In the genomic region with DNA sequence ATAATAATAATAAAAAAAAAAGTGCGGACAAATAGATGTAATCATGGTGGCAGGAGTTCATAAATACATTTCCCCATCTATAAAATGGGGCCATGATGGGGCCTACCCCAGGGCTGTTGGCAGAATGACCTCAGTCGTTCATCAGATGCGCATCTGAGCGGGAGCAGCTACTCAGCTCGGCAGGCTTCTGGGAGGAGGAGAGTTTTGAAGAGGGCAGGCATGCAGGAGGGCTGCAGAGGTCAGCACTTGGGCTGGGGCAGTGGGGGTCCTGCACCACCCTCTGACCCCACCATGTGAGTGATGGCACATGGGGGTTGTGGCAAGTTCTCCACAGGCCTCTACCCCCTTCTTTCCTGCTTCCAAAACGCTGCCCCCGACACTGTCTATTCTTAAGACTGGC, we compare ENCODE assay signal across 23 cellular contexts.
DNase-seq lines count a peak whose midpoint lies in the region; FAIRE-seq and TF ChIP-seq lines count a peak whose summit lies in the region.
"Had no signal": no experiment of that assay in that cellular context is flagged by ENCODE, and none has a peak within 500 bp of the region (broad histone marks: within the 10 kb centered on the region; RNA-seq: fewer than 3 reads in every experiment).

No MANE protein-coding gene starts in this region.

- H3K27me3 ChIP-seq in H7 (ENCODE audit: control insufficient read depth, insufficient read depth, low read length) (no peaks in the 10 kb centered on the region), HUES48 (ENCODE audit: control insufficient read depth, insufficient read depth, low read length) (no peaks in the 10 kb centered on the region), H1 (replicated peaks in 1 of 4; ENCODE audit: control insufficient read depth in 3 of 4, extremely low read depth in 1 of 4, insufficient read depth in 3 of 4, low read length in 3 of 4) (no peaks in the 10 kb centered on the region), testis (no peaks in the 10 kb centered on the region), HAP-1 (ENCODE audit: low read depth) (no peaks in the 10 kb centered on the region)
- H3K27me3 ChIP-seq: SJSA1 had no signal

- H2BK15ac ChIP-seq in H1 (ENCODE audit: low read length): no peak overlapping the region

- TF ChIP-seq EP300 in H1 (IDR thresholded peaks at IDR 0.05; ENCODE audit: borderline replicate concordance in 1 of 2, low read depth in 2 of 2, low read length in 2 of 2): no peak

- POLR2A ChIA-PET in H1 (lab: Charles Lee; ENCODE audit: partially characterized antibody): interaction anchor here (0.9 kb wide), 1 partner anchor 16 kb away, joined by 3 read pairs; no protein-coding TSS in a partner anchor

- peaks cover 43% of the 10 kb centered on the region for H3K4me1 Mint-ChIP-seq in nephron progenitor cell

- H4K91ac ChIP-seq in H1 (replicated peaks; ENCODE audit: insufficient read length, low read length): no peak overlapping the region

- H2AFZ ChIP-seq in H1 (ENCODE audit: low read length): no peak overlapping the region
- H2AFZ ChIP-seq: PC-9 had no signal

- H3K23ac ChIP-seq in H1 (ENCODE audit: insufficient read length): no peak overlapping the region

- no peak for TF ChIP-seq RAD21 in H1 (IDR thresholded peaks at IDR 0.05 in 1 of 2, conservative IDR thresholded peaks at IDR 0.05 in 1 of 2; ENCODE audit: low read depth in 2 of 2, low read length in 2 of 2)

- WGBS in H1 (ENCODE audit: extremely low coverage in 1 of 2, insufficient coverage in 1 of 2, insufficient read length in 1 of 2, insufficient replicate concordance in 2 of 2, low coverage in 1 of 2, low lambda C conversion rate in 2 of 2, missing lambda C conversion rate in 1 of 2), 2 experiments: 83% methylated on average over 7 of the region's 7 CpGs; no CpG with 5 or more reads in 1 of the 2 experiments
- WGBS in testis, 2 donors: 89 to 90% methylated on average over 7 of the region's 7 CpGs

- no peak overlapping the region for H2AK5ac ChIP-seq in H1 (ENCODE audit: low read depth, low read length)

- H4K5ac ChIP-seq in H1 (ENCODE audit: insufficient read length, low read depth, low read length): no peak overlapping the region

- no peak overlapping the region for H3K4me3 Mint-ChIP-seq in nephron progenitor cell
- H3K4me3 Mint-ChIP-seq: CD4-positive, alpha-beta memory T cell had no signal

- H3K79me2 ChIP-seq in H1 (ENCODE audit: control insufficient read depth in 1 of 2, insufficient read depth in 2 of 2, low read length in 2 of 2): no peaks in the 10 kb centered on the region

- CTCF ChIA-PET in H1 (lab: Charles Lee; ENCODE audit: partially characterized antibody): interaction anchor here (0.7 to 1.4 kb wide), 5 partner anchors 17 to 867 kb away, joined by 3 to 4 read pairs (median 3); no protein-coding TSS in a partner anchor

- H3K4me2 ChIP-seq in H1 (ENCODE audit: insufficient read depth in 1 of 2, low read depth in 2 of 2, low read length in 2 of 2): no peak overlapping the region
- H3K4me2 ChIP-seq: PC-9 had no signal

- H3K9me3 ChIP-seq in HUES48 (ENCODE audit: control insufficient read depth, insufficient read depth, low read length) (no peaks in the 10 kb centered on the region), H1 (ENCODE audit: insufficient read depth in 2 of 2, low read depth in 1 of 2, low read length in 1 of 2) (no peaks in the 10 kb centered on the region), testis (no peaks in the 10 kb centered on the region), HAP-1 (no peaks in the 10 kb centered on the region)
- H3K9me3 ChIP-seq: Caco-2, SJSA1 had no signal

- no peak overlapping the region for H3K4me3 ChIP-seq in H7 (ENCODE audit: insufficient read depth, low read depth, low read length)
- no peak overlapping the region for H3K4me3 ChIP-seq in HUES48 (ENCODE audit: low read depth, low read length)
- no peak overlapping the region for H3K4me3 ChIP-seq in H1 (ENCODE audit: extremely low read depth in 1 of 4, insufficient read depth in 2 of 4, low read depth in 3 of 4, low read length in 4 of 4)
- no peak overlapping the region for H3K4me3 ChIP-seq in testis
- no peak overlapping the region for H3K4me3 ChIP-seq in HAP-1
- H3K4me3 ChIP-seq: GM12878, K562, PC-9, SJSA1 had no signal

- H3K27ac ChIP-seq in HUES48 (ENCODE audit: low read depth, low read length): peak overlapping the region; percentile 55
- no peak overlapping the region for H3K27ac ChIP-seq in H1 (ENCODE audit: low read depth, low read length)
- no peak overlapping the region for H3K27ac ChIP-seq in testis
- H3K27ac ChIP-seq: PC-9, SJSA1 had no signal

- no peak overlapping the region for H3K18ac ChIP-seq in H1 (ENCODE audit: extremely low read depth, low read length)

- H2BK120ac ChIP-seq in H1 (replicated peaks; ENCODE audit: low read depth, low read length): no peak overlapping the region

- DNase-seq in H7: peak; percentile 48
- peak in 1 of 2 experiments; percentile 45 for DNase-seq in H1 (ENCODE audit: low read depth in 1 of 2, low spot score in 2 of 2)
- DNase-seq in nephron progenitor cell: no peak
- no peak for DNase-seq in testis
- DNase-seq in HAP-1 (ENCODE audit: low spot score in 2 of 2): no peak
- no peak for DNase-seq in NCI-H128 (lab: John Stamatoyannopoulos, UW; ENCODE audit: unreplicated experiment)
- DNase-seq: C1 segment of cervical spinal cord; Caco-2; CD4-positive, alpha-beta memory T cell; DMS 273 treated with DMSO at 0.1 percent for 48 hours; DMS79; EL; GDM1; Kasumi-1; NCI-H1436 treated with DMSO at 0.1 percent for 48 hours; NCI-H2029 treated with DMSO at 0.1 percent for 48 hours; NCI-H526 treated with DMSO at 0.1 percent for 48 hours; NK-92 treated with Interleukin-12 subunit alpha and Interleukin-12 subunit beta, amount 100 ng/mL, for 24 hours; PC-9 had no signal

- TF ChIP-seq CTCF in H1 (IDR thresholded peaks at IDR 0.05; ENCODE audit: control extremely low read depth in 1 of 3, insufficient read depth in 1 of 3, low read depth in 1 of 3, low read length in 3 of 3): no peak
- TF ChIP-seq CTCF in nephron progenitor cell (IDR thresholded peaks at IDR 0.05): no peak
- TF ChIP-seq CTCF in testis (IDR thresholded peaks at IDR 0.05): no peak

- no peaks in the 10 kb centered on the region for H4K20me1 ChIP-seq in H1 (replicated peaks in 1 of 2; ENCODE audit: control insufficient read depth in 1 of 2, insufficient read depth in 2 of 2, low read length in 2 of 2)

- H3K79me1 ChIP-seq in H1 (ENCODE audit: low read depth, low read length): no peaks in the 10 kb centered on the region

- H3K4ac ChIP-seq in H1 (replicated peaks; ENCODE audit: insufficient read length, low read depth, low read length): no peak overlapping the region

- intact Hi-C loops in testis (cut with DNase I; ENCODE audit: low total_unique reads): no loop called here

- FAIRE-seq in H1 (lab: Jason Lieb, UNC): no peak
- FAIRE-seq: GM12878, K562 had no signal

- no peaks in the 10 kb centered on the region for H3K9me3 Mint-ChIP-seq in nephron progenitor cell
- H3K9me3 Mint-ChIP-seq: CD4-positive, alpha-beta memory T cell had no signal

- H3K36me3 ChIP-seq in H7 (replicated peaks; ENCODE audit: control insufficient read depth, insufficient read depth, low read length): no peaks in the 10 kb centered on the region
- no peaks in the 10 kb centered on the region for H3K36me3 ChIP-seq in HUES48 (ENCODE audit: control insufficient read depth, insufficient read depth, low read length)
- no peaks in the 10 kb centered on the region for H3K36me3 ChIP-seq in H1 (ENCODE audit: control insufficient read depth in 2 of 4, insufficient read depth in 4 of 4, low read length in 3 of 4)
- H3K36me3 ChIP-seq in testis (ENCODE audit: low read depth, missing control alignments): no peaks in the 10 kb centered on the region
- no peaks in the 10 kb centered on the region for H3K36me3 ChIP-seq in HAP-1 (replicated peaks)
- H3K36me3 ChIP-seq: SJSA1 had no signal

- no peak overlapping the region for H3K14ac ChIP-seq in H1 (ENCODE audit: insufficient read length)

- 0 out of 2 replicates have a peak overlapping the region, but pooled peaks have one; percentile 48 for H2BK20ac ChIP-seq in H1 (ENCODE audit: low read length)

- H3K56ac ChIP-seq in H1 (replicated peaks; ENCODE audit: insufficient read length, low read depth, low read length): no peak overlapping the region

- H3K4me1 ChIP-seq in HUES48 (ENCODE audit: control insufficient read depth, insufficient read depth, low read length) (peaks cover 32% of the 10 kb centered on the region), H1 (replicated peaks in 1 of 4; ENCODE audit: control insufficient read depth in 3 of 4, insufficient read depth in 4 of 4, low read length in 3 of 4) (peaks cover 6 to 20% (median 15%) of the 10 kb centered on the region in 4 experiments), testis (no peaks in the 10 kb centered on the region), HAP-1 (peaks cover 5% of the 10 kb centered on the region)
- H3K4me1 ChIP-seq: Caco-2, SJSA1 had no signal

- H2BK5ac ChIP-seq in H1 (ENCODE audit: low read depth, low read length): no peak overlapping the region

- in situ Hi-C loops in HAP-1 (cut with MboI; ENCODE audit: low sequenced_read_pairs): no loop called here

- peak overlapping the region; percentile 53 for H3K27ac Mint-ChIP-seq in nephron progenitor cell
- H3K27ac Mint-ChIP-seq: CD4-positive, alpha-beta memory T cell had no signal

- H3K27me3 Mint-ChIP-seq in nephron progenitor cell (ENCODE audit: low read depth, poor library complexity): peaks cover 10% of the 10 kb centered on the region
- H3K27me3 Mint-ChIP-seq: CD4-positive, alpha-beta memory T cell had no signal

- H4K8ac ChIP-seq in H1 (ENCODE audit: extremely low read depth, insufficient read depth, low read length): no peak overlapping the region

- H3K23me2 ChIP-seq in H1 (ENCODE audit: low read depth, low read length): no peaks in the 10 kb centered on the region

- H3K36me3 Mint-ChIP-seq in nephron progenitor cell (ENCODE audit: low read depth): no peaks in the 10 kb centered on the region

- TF ChIP-seq POLR2A in H1 (IDR thresholded peaks at IDR 0.05; ENCODE audit: control extremely low read depth in 1 of 2, low read depth in 2 of 2, low read length in 2 of 2) (no peak), testis (IDR thresholded peaks at IDR 0.05) (no peak)

- no peak overlapping the region for H2BK12ac ChIP-seq in H1 (ENCODE audit: low read depth, low read length)

- H3K9ac ChIP-seq in HUES48 (ENCODE audit: low read depth, low read length) (no peak overlapping the region), H1 (replicated peaks in 1 of 4; ENCODE audit: extremely low read depth in 1 of 4, low read depth in 3 of 4, low read length in 3 of 4) (no peak overlapping the region)

TF ChIP-seq in H1, 55 proteins besides CTCF, POLR2A, EP300 and RAD21:
- TF ChIP-seq SIRT6 (IDR thresholded peaks at IDR 0.05; ENCODE audit: low read length): no peak
